ENCODE assay signal across 31 cellular contexts in genomic region chr15:25565470-25566264, GRCh38.
DNase-seq lines count a peak whose midpoint lies in the region; ATAC-seq, FAIRE-seq and TF ChIP-seq lines count a peak whose summit lies in the region.
"Had no signal": no experiment of that assay in that cellular context is flagged by ENCODE, and none has a peak within 500 bp of the region (broad histone marks: within the 10 kb centered on the region; RNA-seq: fewer than 3 reads in every experiment).

No MANE protein-coding gene starts in this region.

- H3K36me3 Mint-ChIP-seq in stimulated activated effector memory CD8-positive, alpha-beta T cell treated with anti-CD3 and anti-CD28 coated beads, Interleukin-12 subunit alpha, Interleukin-12 subunit beta, amount 100 ng/mL, for 72 hours, result no peaks in the 10 kb centered on the region
- H3K36me3 Mint-ChIP-seq in neural progenitor cell, result peaks cover 2% of the 10 kb centered on the region
- H3K36me3 Mint-ChIP-seq: CD14-positive monocyte; CD8-positive, alpha-beta memory T cell had no signal

- CTCF ChIA-PET in H1 (lab: Charles Lee; ENCODE audit: partially characterized antibody), result interaction anchor here (0.9 to 1.9 kb wide), 5 partner anchors 13 to 145 kb away, joined by 3 to 5 read pairs (median 4); no protein-coding TSS in a partner anchor

- H2AK5ac ChIP-seq in H1 (ENCODE audit: low read depth, low read length), result no peak overlapping the region
- H2AK5ac ChIP-seq in mesendoderm (ENCODE audit: low read length), result no peak overlapping the region

- no peaks in the 10 kb centered on the region for H3K23me2 ChIP-seq in H1 (ENCODE audit: low read depth, low read length)

- no peak overlapping the region for H4K8ac ChIP-seq in H1 (ENCODE audit: extremely low read depth, insufficient read depth, low read length)
- no peak overlapping the region for H4K8ac ChIP-seq in mesendoderm (ENCODE audit: low read depth, low read length)

- no peak overlapping the region for H3K4me2 ChIP-seq in H1 (ENCODE audit: insufficient read depth in 1 of 2, low read depth in 2 of 2, low read length in 2 of 2)
- H3K4me2 ChIP-seq in mesendoderm (ENCODE audit: low read length), result no peak overlapping the region
- H3K4me2 ChIP-seq in neural progenitor cell, result no peak overlapping the region
- H3K4me2 ChIP-seq: A549 had no signal

- peaks cover 7% of the 10 kb centered on the region for H3K27me3 Mint-ChIP-seq in neural progenitor cell (ENCODE audit: insufficient read depth, low read depth)

- 0 out of 4 replicates have a peak, but pooled peaks cover 0 to 3% of the 10 kb centered on the region in 2 experiments for H3K9me3 ChIP-seq in H1 (ENCODE audit: insufficient read depth in 2 of 2, low read depth in 1 of 2, low read length in 1 of 2)
- no peaks in the 10 kb centered on the region for H3K9me3 ChIP-seq in testis
- no peaks in the 10 kb centered on the region for H3K9me3 ChIP-seq in neural progenitor cell (ENCODE audit: low read depth)
- H3K9me3 ChIP-seq: A549, BE2C had no signal

- H3K23ac ChIP-seq in H1 (ENCODE audit: insufficient read length) (no peak overlapping the region), mesendoderm (ENCODE audit: low read length) (no peak overlapping the region)

- H2BK5ac ChIP-seq in H1 (ENCODE audit: low read depth, low read length) (no peak overlapping the region), mesendoderm (ENCODE audit: low read length) (no peak overlapping the region)

- intact Hi-C loops in left cardiac atrium (cut with DNase I), result no loop called here
- intact Hi-C loops in testis (cut with DNase I; ENCODE audit: low total_unique reads), result loop anchor here (5.0 kb wide), 1 partner anchor 302 kb away; no protein-coding TSS in a partner anchor

- POLR2A ChIA-PET in H1 (lab: Charles Lee; ENCODE audit: partially characterized antibody), result no interaction called here

- H2BK12ac ChIP-seq in H1 (ENCODE audit: low read depth, low read length), result no peak overlapping the region; the same call in 1 of the 2 replicates

- no peak overlapping the region for H3K4me3 ChIP-seq in H1 (ENCODE audit: extremely low read depth in 1 of 4, insufficient read depth in 2 of 4, low read depth in 3 of 4, low read length in 4 of 4)
- no peak overlapping the region for H3K4me3 ChIP-seq in mesendoderm (ENCODE audit: low read length)
- no peak overlapping the region for H3K4me3 ChIP-seq in testis
- H3K4me3 ChIP-seq in neural progenitor cell, result no peak overlapping the region
- H3K4me3 ChIP-seq: A549, SK-N-MC had no signal

- no peaks in the 10 kb centered on the region for H3K4me1 Mint-ChIP-seq in stimulated activated effector memory CD8-positive, alpha-beta T cell treated with anti-CD3 and anti-CD28 coated beads, Interleukin-12 subunit alpha, Interleukin-12 subunit beta, amount 100 ng/mL, for 72 hours
- peaks cover 6% of the 10 kb centered on the region for H3K4me1 Mint-ChIP-seq in neural progenitor cell
- H3K4me1 Mint-ChIP-seq: CD14-positive monocyte; CD8-positive, alpha-beta memory T cell had no signal

- TF ChIP-seq EP300 in H1 (IDR thresholded peaks at IDR 0.05; ENCODE audit: borderline replicate concordance in 1 of 2, low read depth in 2 of 2, low read length in 2 of 2), result no peak

- H3K79me2 ChIP-seq in H1 (ENCODE audit: control insufficient read depth in 1 of 2, insufficient read depth in 2 of 2, low read length in 2 of 2) (no peaks in the 10 kb centered on the region), mesendoderm (ENCODE audit: control insufficient read depth, insufficient read depth, low read length) (no peaks in the 10 kb centered on the region), neural progenitor cell (ENCODE audit: low read depth) (no peaks in the 10 kb centered on the region)

- no peak overlapping the region for H3K56ac ChIP-seq in H1 (replicated peaks; ENCODE audit: insufficient read length, low read depth, low read length)
- H3K56ac ChIP-seq in mesendoderm (ENCODE audit: low read length), result no peak overlapping the region

- no peak overlapping the region for H3K4me3 Mint-ChIP-seq in stimulated activated effector memory CD8-positive, alpha-beta T cell treated with anti-CD3 and anti-CD28 coated beads, Interleukin-12 subunit alpha, Interleukin-12 subunit beta, amount 100 ng/mL, for 72 hours
- no peak overlapping the region for H3K4me3 Mint-ChIP-seq in neural progenitor cell
- H3K4me3 Mint-ChIP-seq: CD14-positive monocyte; CD8-positive, alpha-beta memory T cell had no signal

- FAIRE-seq in H1 (lab: Jason Lieb, UNC), result no peak
- FAIRE-seq: A549, GM12891 had no signal

- H3K4me1 ChIP-seq in H1 (replicated peaks in 1 of 4; ENCODE audit: control insufficient read depth in 3 of 4, insufficient read depth in 4 of 4, low read length in 3 of 4), result peaks cover 0 to 3% (median 2%) of the 10 kb centered on the region in 4 experiments; a peak in 4 of 7 replicates
- H3K4me1 ChIP-seq in mesendoderm (ENCODE audit: control insufficient read depth, low read depth, low read length), result no peaks in the 10 kb centered on the region
- H3K4me1 ChIP-seq in testis, result peaks cover 32% of the 10 kb centered on the region
- H3K4me1 ChIP-seq in neural progenitor cell, result peaks cover 10% of the 10 kb centered on the region
- H3K4me1 ChIP-seq: A549, BE2C had no signal

- TF ChIP-seq RAD21 in H1 (IDR thresholded peaks at IDR 0.05 in 1 of 2, conservative IDR thresholded peaks at IDR 0.05 in 1 of 2; ENCODE audit: low read depth in 2 of 2, low read length in 2 of 2), result no peak

- DNase-seq in H1 (ENCODE audit: low read depth in 1 of 2, low spot score in 2 of 2) (no peak), left cardiac atrium (peak; percentile 40), mesendoderm (peak; percentile 8), testis (peak; percentile 37), neural progenitor cell (ENCODE audit: low spot score) (no peak)
- DNase-seq in stimulated activated effector memory CD8-positive, alpha-beta T cell treated with anti-CD3 and anti-CD28 coated beads, Interleukin-12 subunit alpha, Interleukin-12 subunit beta, amount 100 ng/mL, for 72 hours (ENCODE audit: low spot score in 2 of 2), result no peak
- DNase-seq in activated naive CD4-positive, alpha-beta T cell treated with anti-CD3 and anti-CD28 coated beads, Interleukin-2, amount 50 U/mL, for 16 hours, result no peak
- DNase-seq: BE2C; CD8-positive, alpha-beta memory T cell; DMS 273 treated with DMSO at 0.1 percent for 48 hours; DMS79; EL; GDM1; NCI-H1048; NCI-H1417 treated with DMSO at 0.1 percent for 48 hours; NCI-H1694 treated with DMSO at 0.1 percent for 48 hours; NCI-H2081; NCI-H2171; NCI-H226; NCI-H510A; NCI-H69; SIG-M5 had no signal

- no peak overlapping the region for H2BK120ac ChIP-seq in H1 (replicated peaks; ENCODE audit: low read depth, low read length)
- H2BK120ac ChIP-seq in mesendoderm (ENCODE audit: low read depth, low read length), result no peak overlapping the region

- no peak overlapping the region for H4K91ac ChIP-seq in H1 (replicated peaks; ENCODE audit: insufficient read length, low read length)

- TF ChIP-seq CTCF in H1 (IDR thresholded peaks at IDR 0.05; ENCODE audit: control extremely low read depth in 1 of 3, insufficient read depth in 1 of 3, low read depth in 1 of 3, low read length in 3 of 3), result no peak
- TF ChIP-seq CTCF in testis (IDR thresholded peaks at IDR 0.05), result no peak
- TF ChIP-seq CTCF in neural progenitor cell (IDR thresholded peaks at IDR 0.05), result no peak

- TF ChIP-seq POLR2A in H1 (IDR thresholded peaks at IDR 0.05; ENCODE audit: control extremely low read depth in 1 of 2, low read depth in 2 of 2, low read length in 2 of 2) (no peak), testis (IDR thresholded peaks at IDR 0.05) (no peak)

- H3K27ac ChIP-seq in H1 (ENCODE audit: low read depth, low read length) (no peak overlapping the region), mesendoderm (ENCODE audit: low read depth, low read length) (no peak overlapping the region), testis (no peak overlapping the region), neural progenitor cell (no peak overlapping the region)
- H3K27ac ChIP-seq: A549, HL-60, RWPE1, SK-N-MC had no signal

- no peaks in the 10 kb centered on the region for H4K20me1 ChIP-seq in H1 (replicated peaks in 1 of 2; ENCODE audit: control insufficient read depth in 1 of 2, insufficient read depth in 2 of 2, low read length in 2 of 2)
- no peaks in the 10 kb centered on the region for H4K20me1 ChIP-seq in neural progenitor cell (ENCODE audit: low read depth)

- H3K9ac ChIP-seq in H1 (replicated peaks in 1 of 4; ENCODE audit: extremely low read depth in 1 of 4, low read depth in 3 of 4, low read length in 3 of 4), result no peak overlapping the region
- H3K9ac ChIP-seq in mesendoderm (ENCODE audit: low read length), result no peak overlapping the region
- no peak overlapping the region for H3K9ac ChIP-seq in neural progenitor cell

- no peak overlapping the region for H4K5ac ChIP-seq in H1 (ENCODE audit: insufficient read length, low read depth, low read length)
- H4K5ac ChIP-seq in mesendoderm (ENCODE audit: low read length), result no peak overlapping the region

- peaks cover 13% of the 10 kb centered on the region for H3K9me3 Mint-ChIP-seq in stimulated activated effector memory CD8-positive, alpha-beta T cell treated with anti-CD3 and anti-CD28 coated beads, Interleukin-12 subunit alpha, Interleukin-12 subunit beta, amount 100 ng/mL, for 72 hours
- H3K9me3 Mint-ChIP-seq in neural progenitor cell, result peaks cover 10% of the 10 kb centered on the region

- H3K27ac Mint-ChIP-seq in stimulated activated effector memory CD8-positive, alpha-beta T cell treated with anti-CD3 and anti-CD28 coated beads, Interleukin-12 subunit alpha, Interleukin-12 subunit beta, amount 100 ng/mL, for 72 hours, result no peak overlapping the region
- H3K27ac Mint-ChIP-seq in neural progenitor cell, result no peak overlapping the region
- H3K27ac Mint-ChIP-seq: CD14-positive monocyte had no signal

- peak; percentile 90 to 92 for ATAC-seq in left cardiac atrium
- no peak for ATAC-seq in HG02973 (IDR thresholded peaks at IDR 0.05; ENCODE audit: unreplicated experiment)
- ATAC-seq in stimulated activated effector memory CD8-positive, alpha-beta T cell treated with anti-CD3 and anti-CD28 coated beads, Interleukin-12 subunit alpha, Interleukin-12 subunit beta, amount 100 ng/mL, for 72 hours, result no peak
- ATAC-seq: A549, HCT116, Panc1 had no signal

- H2AFZ ChIP-seq in H1 (ENCODE audit: low read length) (no peak overlapping the region), neural progenitor cell (replicated peaks) (no peak overlapping the region)

- WGBS in H1 (ENCODE audit: extremely low coverage in 1 of 2, insufficient coverage in 1 of 2, insufficient read length in 1 of 2, insufficient replicate concordance in 2 of 2, low coverage in 1 of 2, low lambda C conversion rate in 2 of 2, missing lambda C conversion rate in 1 of 2), 2 experiments, result 74% methylated on average over 12 of the region's 14 CpGs; no CpG with 5 or more reads in 1 of the 2 experiments
- WGBS in mesendoderm (ENCODE audit: extremely low coverage, insufficient coverage, low lambda C conversion rate), result no CpG with 5 or more reads among the region's 14 CpGs
- 74 to 78% methylated on average over 13 to 14 of the region's 14 CpGs for WGBS in testis, 2 donors

- no peak overlapping the region for H3K14ac ChIP-seq in H1 (ENCODE audit: insufficient read length)

- no peak overlapping the region for H3K4ac ChIP-seq in H1 (replicated peaks; ENCODE audit: insufficient read length, low read depth, low read length)
- H3K4ac ChIP-seq in mesendoderm (ENCODE audit: low read depth, low read length), result no peak overlapping the region

- no peaks in the 10 kb centered on the region; a peak in 1 of 7 replicates for H3K27me3 ChIP-seq in H1 (replicated peaks in 1 of 4; ENCODE audit: control insufficient read depth in 3 of 4, extremely low read depth in 1 of 4, insufficient read depth in 3 of 4, low read length in 3 of 4)
- no peaks in the 10 kb centered on the region for H3K27me3 ChIP-seq in mesendoderm (ENCODE audit: insufficient read depth, low read length, poor library complexity)
- no peaks in the 10 kb centered on the region for H3K27me3 ChIP-seq in testis
- no peaks in the 10 kb centered on the region for H3K27me3 ChIP-seq in neural progenitor cell
- H3K27me3 ChIP-seq: BE2C had no signal

- no peak overlapping the region for H2BK15ac ChIP-seq in H1 (ENCODE audit: low read length)
- no peak overlapping the region for H2BK15ac ChIP-seq in mesendoderm (replicated peaks; ENCODE audit: low read depth)

- peaks cover 6% of the 10 kb centered on the region for H3F3A ChIP-seq in neural progenitor cell (ENCODE audit: low read depth)

- H2BK20ac ChIP-seq in H1 (ENCODE audit: low read length), result 0 out of 2 replicates have a peak overlapping the region, but pooled peaks have one; percentile 27

- no peaks in the 10 kb centered on the region for H3K79me1 ChIP-seq in H1 (ENCODE audit: low read depth, low read length)
- no peaks in the 10 kb centered on the region for H3K79me1 ChIP-seq in mesendoderm (ENCODE audit: low read length)

- H3K36me3 ChIP-seq in H1 (ENCODE audit: control insufficient read depth in 2 of 4, insufficient read depth in 4 of 4, low read length in 3 of 4), result no peaks in the 10 kb centered on the region
- no peaks in the 10 kb centered on the region for H3K36me3 ChIP-seq in mesendoderm (ENCODE audit: control insufficient read depth, insufficient read depth, low read length)
- no peaks in the 10 kb centered on the region for H3K36me3 ChIP-seq in testis (ENCODE audit: low read depth, missing control alignments)
- no peaks in the 10 kb centered on the region for H3K36me3 ChIP-seq in neural progenitor cell
- H3K36me3 ChIP-seq: BE2C had no signal

- no peak overlapping the region for H3K18ac ChIP-seq in H1 (ENCODE audit: extremely low read depth, low read length)
- H3K18ac ChIP-seq in mesendoderm (ENCODE audit: low read length), result no peak overlapping the region

Comparison
In these comparisons a context has a peak if more than half of its experiments do, and no peak if none do; other contexts are left out.
1. DNase-seq: peak in left cardiac atrium (single experiment), mesendoderm (single experiment) and testis (single experiment); none in H1 (0 of 2), stimulated activated effector memory CD8-positive, alpha-beta T cell treated with anti-CD3 and anti-CD28 coated beads, Interleukin-12 subunit alpha, Interleukin-12 subunit beta, amount 100 ng/mL, for 72 hours (0 of 2), activated naive CD4-positive, alpha-beta T cell treated with anti-CD3 and anti-CD28 coated beads, Interleukin-2, amount 50 U/mL, for 16 hours (single experiment) and neural progenitor cell (single experiment).
2. ATAC-seq: peak in left cardiac atrium (2 of 2); none in HG02973 (single experiment) and stimulated activated effector memory CD8-positive, alpha-beta T cell treated with anti-CD3 and anti-CD28 coated beads, Interleukin-12 subunit alpha, Interleukin-12 subunit beta, amount 100 ng/mL, for 72 hours (single experiment).